In the genomic region with DNA sequence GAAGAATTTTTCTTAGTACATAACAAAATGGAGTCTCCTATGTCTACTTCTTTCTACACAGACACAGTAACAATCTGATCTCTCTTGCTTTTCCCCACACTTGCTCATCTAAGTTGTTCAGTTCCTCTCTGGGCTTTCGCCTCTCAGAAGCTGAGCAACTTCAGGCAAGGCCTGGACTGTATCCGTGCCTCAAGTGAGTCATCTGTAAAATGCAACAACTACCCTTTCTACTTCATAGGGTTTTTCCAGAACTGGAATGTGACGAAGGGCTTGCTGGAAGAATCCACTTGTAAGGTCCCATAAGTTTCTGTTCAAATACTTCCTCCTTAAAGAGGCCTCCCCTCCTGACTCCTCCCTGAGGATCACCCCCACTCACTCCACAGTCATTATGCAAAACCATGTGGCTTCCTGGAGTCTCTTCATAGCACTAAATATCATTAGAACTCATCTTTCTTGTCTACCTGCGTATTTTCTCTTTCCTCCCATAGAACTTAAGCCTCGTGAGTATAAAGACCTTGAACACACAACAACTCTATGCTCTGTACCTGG, we compare ENCODE assay signal across 25 cellular contexts. TPM values are rescaled to one million over a fixed set of nuclear protein-coding genes. Genes with fewer than 3 reads are reported as not detected.
DNase-seq lines count a peak whose midpoint lies in the region; ATAC-seq, FAIRE-seq and TF ChIP-seq lines count a peak whose summit lies in the region.
"Had no signal": no experiment of that assay in that cellular context is flagged by ENCODE, and none has a peak within 500 bp of the region (broad histone marks: within the 10 kb centered on the region; RNA-seq: fewer than 3 reads in every experiment).

No MANE protein-coding gene starts in this region.

- CTCF ChIA-PET in CD4-positive, alpha-beta memory T cell (lab: Charles Lee; ENCODE audit: partially characterized antibody): no interaction called here

- H3K36me3 ChIP-seq in HUES6 (ENCODE audit: control insufficient read depth, insufficient read depth, low read length) (no peaks in the 10 kb centered on the region), astrocyte (ENCODE audit: insufficient read depth, low read length) (no peaks in the 10 kb centered on the region), body of pancreas (replicated peaks in 1 of 2; ENCODE audit: insufficient read depth in 1 of 2, low read depth in 2 of 2) (no peaks in the 10 kb centered on the region)
- H3K36me3 ChIP-seq in CD4-positive, alpha-beta memory T cell (ENCODE audit: insufficient read depth, low read length): peaks cover 37% of the 10 kb centered on the region
- H3K36me3 ChIP-seq: adrenal gland, uterus had no signal

- in situ Hi-C loops in GM13977 (cut with MboI; ENCODE audit: low pct_unique_long_range_greater_than_20kb, low sequenced_read_pairs, unreplicated experiment): no loop called here

- H3K27me3 Mint-ChIP-seq in activated naive CD8-positive, alpha-beta T cell treated with anti-CD3 and anti-CD28 coated beads, Interleukin-2, amount 50 U/mL, for 24 hours: no peaks in the 10 kb centered on the region
- H3K27me3 Mint-ChIP-seq in activated naive CD8-positive, alpha-beta T cell treated with anti-CD3 and anti-CD28 coated beads for 36 hours: no peaks in the 10 kb centered on the region
- peaks cover 5% of the 10 kb centered on the region for H3K27me3 Mint-ChIP-seq in astrocyte (ENCODE audit: low read depth, unreplicated experiment)
- no peaks in the 10 kb centered on the region for H3K27me3 Mint-ChIP-seq in stimulated activated naive B cell treated with anti-CD40 and anti-IgM and Interleukin-4, amounts not matched to agents 10 μg/mL and 1 μg/mL and 100 μg/mL, for 72 hours
- no peaks in the 10 kb centered on the region for H3K27me3 Mint-ChIP-seq in CD4-positive, alpha-beta memory T cell
- H3K27me3 Mint-ChIP-seq: central memory CD8-positive, alpha-beta T cell had no signal

- H3K4me2 ChIP-seq in astrocyte (ENCODE audit: low read length): no peak overlapping the region
- H3K4me2 ChIP-seq: A549, BLaER1, GM23338 had no signal

- H3K36me3 Mint-ChIP-seq in activated naive CD8-positive, alpha-beta T cell treated with anti-CD3 and anti-CD28 coated beads, Interleukin-2, amount 50 U/mL, for 24 hours (ENCODE audit: low read depth): peaks cover 48% of the 10 kb centered on the region
- peaks cover 47% of the 10 kb centered on the region for H3K36me3 Mint-ChIP-seq in activated naive CD8-positive, alpha-beta T cell treated with anti-CD3 and anti-CD28 coated beads for 36 hours
- no peaks in the 10 kb centered on the region for H3K36me3 Mint-ChIP-seq in astrocyte (ENCODE audit: low read depth, unreplicated experiment)
- peaks cover 71 to 77% of the 10 kb centered on the region in 2 donors for H3K36me3 Mint-ChIP-seq in stimulated activated naive B cell treated with anti-CD40 and anti-IgM and Interleukin-4, amounts not matched to agents 10 μg/mL and 1 μg/mL and 100 μg/mL, for 72 hours
- H3K36me3 Mint-ChIP-seq in CD4-positive, alpha-beta memory T cell: peaks cover 81 to 86% of the 10 kb centered on the region in 2 donors

- H3K9ac ChIP-seq in HUES6 (ENCODE audit: low read length) (peak overlapping the region; percentile 16), astrocyte (ENCODE audit: low read length) (no peak overlapping the region)
- H3K9ac ChIP-seq: BLaER1 had no signal

- no peaks in the 10 kb centered on the region for H4K20me1 ChIP-seq in astrocyte (ENCODE audit: insufficient read depth, low read length)
- H4K20me1 ChIP-seq: BLaER1 had no signal

- POLR2A ChIA-PET in CD4-positive, alpha-beta memory T cell (lab: Charles Lee; ENCODE audit: partially characterized antibody): no interaction called here

- no peaks in the 10 kb centered on the region for H3K9me3 ChIP-seq in HUES6 (ENCODE audit: control insufficient read depth, insufficient read depth, low read depth, low read length)
- no peaks in the 10 kb centered on the region for H3K9me3 ChIP-seq in astrocyte (ENCODE audit: insufficient read depth, low read depth, low read length)
- H3K9me3 ChIP-seq in CD4-positive, alpha-beta memory T cell (ENCODE audit: control insufficient read depth in 1 of 2, low read length in 2 of 2): no peaks in the 10 kb centered on the region
- H3K9me3 ChIP-seq in body of pancreas: no peaks in the 10 kb centered on the region
- H3K9me3 ChIP-seq: A549, adrenal gland, BLaER1, spleen, uterus had no signal

- intact Hi-C loops in CD4-positive, alpha-beta memory T cell (cut with micrococcal nuclease): no loop called here
- intact Hi-C loops in body of pancreas (cut with DNase I): no loop called here

- no peak for DNase-seq in activated naive CD8-positive, alpha-beta T cell treated with anti-CD3 and anti-CD28 coated beads, Interleukin-2, amount 50 U/mL, for 24 hours
- no peak for DNase-seq in activated naive CD8-positive, alpha-beta T cell treated with anti-CD3 and anti-CD28 coated beads for 36 hours
- DNase-seq in astrocyte (ENCODE audit: low read depth): no peak
- no peak for DNase-seq in stimulated activated naive B cell treated with anti-CD40 and anti-IgM and Interleukin-4, amounts not matched to agents 10 μg/mL and 1 μg/mL and 100 μg/mL, for 72 hours
- no peak for DNase-seq in CD4-positive, alpha-beta memory T cell
- no peak for DNase-seq in body of pancreas
- no peak for DNase-seq in GM13977 (ENCODE audit: low spot score)
- DNase-seq: adrenal gland; MM.1S; NCI-H1930; nucleus accumbens; retina; spleen; stimulated activated CD4-positive, alpha-beta T cell treated with anti-CD3 and anti-CD28 coated beads, Interleukin-4, amount 100 ng/mL, for 4 hours; substantia nigra; uterus had no signal

- H3K9me3 Mint-ChIP-seq in activated naive CD8-positive, alpha-beta T cell treated with anti-CD3 and anti-CD28 coated beads, Interleukin-2, amount 50 U/mL, for 24 hours: no peaks in the 10 kb centered on the region
- no peaks in the 10 kb centered on the region for H3K9me3 Mint-ChIP-seq in activated naive CD8-positive, alpha-beta T cell treated with anti-CD3 and anti-CD28 coated beads for 36 hours
- no peaks in the 10 kb centered on the region for H3K9me3 Mint-ChIP-seq in astrocyte (ENCODE audit: unreplicated experiment)
- no peaks in the 10 kb centered on the region for H3K9me3 Mint-ChIP-seq in stimulated activated naive B cell treated with anti-CD40 and anti-IgM and Interleukin-4, amounts not matched to agents 10 μg/mL and 1 μg/mL and 100 μg/mL, for 72 hours
- no peaks in the 10 kb centered on the region for H3K9me3 Mint-ChIP-seq in CD4-positive, alpha-beta memory T cell
- H3K9me3 Mint-ChIP-seq: central memory CD8-positive, alpha-beta T cell; GM23338 had no signal

- H2AFZ ChIP-seq in astrocyte (ENCODE audit: low read depth, low read length): no peak overlapping the region
- H2AFZ ChIP-seq: GM23338 had no signal

- H3K27ac ChIP-seq in HUES6 (ENCODE audit: low read depth, low read length) (no peak overlapping the region), astrocyte (ENCODE audit: low read depth, low read length) (no peak overlapping the region), body of pancreas (no peak overlapping the region)
- no peak overlapping the region for H3K27ac ChIP-seq in CD4-positive, alpha-beta memory T cell (ENCODE audit: low read depth, low read length)
- H3K27ac ChIP-seq: A549, adrenal gland, BLaER1, spleen, uterus had no signal

- H3K4me1 Mint-ChIP-seq in activated naive CD8-positive, alpha-beta T cell treated with anti-CD3 and anti-CD28 coated beads, Interleukin-2, amount 50 U/mL, for 24 hours: no peaks in the 10 kb centered on the region
- H3K4me1 Mint-ChIP-seq in activated naive CD8-positive, alpha-beta T cell treated with anti-CD3 and anti-CD28 coated beads for 36 hours: no peaks in the 10 kb centered on the region
- peaks cover 2% of the 10 kb centered on the region for H3K4me1 Mint-ChIP-seq in astrocyte (ENCODE audit: low read depth, unreplicated experiment)
- peaks cover 0 to 4% of the 10 kb centered on the region in 2 donors for H3K4me1 Mint-ChIP-seq in stimulated activated naive B cell treated with anti-CD40 and anti-IgM and Interleukin-4, amounts not matched to agents 10 μg/mL and 1 μg/mL and 100 μg/mL, for 72 hours
- peaks cover 0 to 3% (median 0%) of the 10 kb centered on the region in 4 donors for H3K4me1 Mint-ChIP-seq in CD4-positive, alpha-beta memory T cell
- H3K4me1 Mint-ChIP-seq: central memory CD8-positive, alpha-beta T cell had no signal

- no peak overlapping the region for H3K4me3 Mint-ChIP-seq in activated naive CD8-positive, alpha-beta T cell treated with anti-CD3 and anti-CD28 coated beads, Interleukin-2, amount 50 U/mL, for 24 hours
- no peak overlapping the region for H3K4me3 Mint-ChIP-seq in activated naive CD8-positive, alpha-beta T cell treated with anti-CD3 and anti-CD28 coated beads for 36 hours
- H3K4me3 Mint-ChIP-seq in astrocyte (ENCODE audit: unreplicated experiment): no peak overlapping the region
- no peak overlapping the region for H3K4me3 Mint-ChIP-seq in stimulated activated naive B cell treated with anti-CD40 and anti-IgM and Interleukin-4, amounts not matched to agents 10 μg/mL and 1 μg/mL and 100 μg/mL, for 72 hours
- H3K4me3 Mint-ChIP-seq in CD4-positive, alpha-beta memory T cell: no peak overlapping the region
- H3K4me3 Mint-ChIP-seq: central memory CD8-positive, alpha-beta T cell; GM23338 had no signal

- H3K27me3 ChIP-seq in HUES6 (ENCODE audit: control insufficient read depth, insufficient read depth, low read length): no peaks in the 10 kb centered on the region
- H3K27me3 ChIP-seq in astrocyte (ENCODE audit: insufficient read depth, low read length): no peaks in the 10 kb centered on the region
- no peaks in the 10 kb centered on the region for H3K27me3 ChIP-seq in CD4-positive, alpha-beta memory T cell (ENCODE audit: insufficient read depth, low read length)
- no peaks in the 10 kb centered on the region for H3K27me3 ChIP-seq in body of pancreas
- H3K27me3 ChIP-seq: adrenal gland, BLaER1, spleen, uterus had no signal

- peak overlapping the region; percentile 29 for H3K27ac Mint-ChIP-seq in activated naive CD8-positive, alpha-beta T cell treated with anti-CD3 and anti-CD28 coated beads, Interleukin-2, amount 50 U/mL, for 24 hours
- no peak overlapping the region for H3K27ac Mint-ChIP-seq in activated naive CD8-positive, alpha-beta T cell treated with anti-CD3 and anti-CD28 coated beads for 36 hours
- peak overlapping the region; percentile 63 for H3K27ac Mint-ChIP-seq in astrocyte (ENCODE audit: unreplicated experiment)
- peak overlapping the region; percentile 11 for H3K27ac Mint-ChIP-seq in stimulated activated naive B cell treated with anti-CD40 and anti-IgM and Interleukin-4, amounts not matched to agents 10 μg/mL and 1 μg/mL and 100 μg/mL, for 72 hours
- peak overlapping the region in 2 of 7 donors; percentile 5 to 10 for H3K27ac Mint-ChIP-seq in CD4-positive, alpha-beta memory T cell
- H3K27ac Mint-ChIP-seq: GM23338 had no signal

- no peak for ATAC-seq in activated naive CD8-positive, alpha-beta T cell treated with anti-CD3 and anti-CD28 coated beads, Interleukin-2, amount 50 U/mL, for 24 hours
- peak in 1 of 2 donors; percentile 38 for ATAC-seq in stimulated activated naive B cell treated with anti-CD40 and anti-IgM and Interleukin-4, amounts not matched to agents 10 μg/mL and 1 μg/mL and 100 μg/mL, for 72 hours (replicated peaks)
- no peak for ATAC-seq in body of pancreas
- ATAC-seq: A549; activated CD4-positive, CD25-positive, alpha-beta regulatory T cell treated with anti-CD3 and anti-CD28 coated beads, Interleukin-2, amount 50 U/mL, for 24 hours; esophagus mucosa; GM23338 had no signal

- no peak overlapping the region for H3K4me3 ChIP-seq in HUES6 (ENCODE audit: low read depth, low read length)
- H3K4me3 ChIP-seq in astrocyte (ENCODE audit: insufficient read depth, low read depth, low read length): no peak overlapping the region
- no peak overlapping the region for H3K4me3 ChIP-seq in CD4-positive, alpha-beta memory T cell (ENCODE audit: low read length in 2 of 2)
- H3K4me3 ChIP-seq in body of pancreas: no peak overlapping the region
- H3K4me3 ChIP-seq: A549, adrenal gland, BLaER1, GM23338, spleen, uterus had no signal

- TF ChIP-seq CTCF in astrocyte (IDR thresholded peaks at IDR 0.05; ENCODE audit: insufficient read depth, low read depth, low read length) (no peak), body of pancreas (IDR thresholded peaks at IDR 0.05) (no peak), GM13977 (IDR thresholded peaks at IDR 0.05; ENCODE audit: extremely low read depth, insufficient read depth, missing control alignments) (no peak)

- no peak for FAIRE-seq in astrocyte (lab: Jason Lieb, UNC)
- FAIRE-seq: A549, G401.6 had no signal

- 68 to 76% methylated on average over 5 of the region's 5 CpGs for WGBS in body of pancreas, 2 donors

- H3K4me1 ChIP-seq in HUES6 (ENCODE audit: control insufficient read depth, insufficient read depth, low read length) (peaks cover 2% of the 10 kb centered on the region; the same call in 1 of the 2 replicates), astrocyte (ENCODE audit: insufficient read depth, low read length) (no peaks in the 10 kb centered on the region), body of pancreas (no peaks in the 10 kb centered on the region)
- no peaks in the 10 kb centered on the region for H3K4me1 ChIP-seq in CD4-positive, alpha-beta memory T cell (ENCODE audit: insufficient read depth, low read length)
- H3K4me1 ChIP-seq: A549, adrenal gland, BLaER1, spleen, uterus had no signal

- no peak for TF ChIP-seq POLR2A in body of pancreas (IDR thresholded peaks at IDR 0.05)

- H3K79me2 ChIP-seq in astrocyte (ENCODE audit: insufficient read depth, low read length): no peaks in the 10 kb centered on the region

RNA-seq across cellular contexts. Expression of gene INSYN2B, which starts 17.5 kb away (rescaled TPM):
- total RNA-seq in activated naive CD8-positive, alpha-beta T cell treated with anti-CD3 and anti-CD28 coated beads for 36 hours: not detected
- total RNA-seq in astrocyte: 0.10 and 0.36 TPM in 2 replicates
- total RNA-seq in CD4-positive, alpha-beta memory T cell: not detected
- not detected for polyA plus RNA-seq in CD4-positive, alpha-beta memory T cell
- not detected for total RNA-seq in body of pancreas
- total RNA-seq: activated CD8-positive, alpha-beta memory T cell treated with anti-CD3 and anti-CD28 coated beads for 36 hours; esophagus mucosa; GM23338 had no signal
- polyA plus RNA-seq: GM23338 had no signal
